28 cellular contexts compared by ENCODE assay signal in genomic region chr4:39770005-39770404, GRCh38.
DNase-seq lines count a peak whose midpoint lies in the region; ATAC-seq, FAIRE-seq and TF ChIP-seq lines count a peak whose summit lies in the region.
"Had no signal": no experiment of that assay in that cellular context is flagged by ENCODE, and none has a peak within 500 bp of the region (broad histone marks: within the 10 kb centered on the region; RNA-seq: fewer than 3 reads in every experiment).

No MANE protein-coding gene starts in this region.

- CTCF ChIA-PET in activated naive CD4-positive, alpha-beta T cell treated with anti-CD3 and anti-CD28 coated beads, Interleukin-2, amount 10 ng/mL, durations not matched to agents 7 days and 5 days (lab: Charles Lee) = no interaction called here
- CTCF ChIA-PET in H1 (lab: Charles Lee; ENCODE audit: partially characterized antibody) = no interaction called here

- H3K14ac ChIP-seq in H9 (ENCODE audit: insufficient read depth, low read length) (no peak overlapping the region), H1 (ENCODE audit: insufficient read length) (no peak overlapping the region)

- no peak overlapping the region for H2AK5ac ChIP-seq in H9 (ENCODE audit: insufficient read length, low read length)
- no peak overlapping the region for H2AK5ac ChIP-seq in H1 (ENCODE audit: low read depth, low read length)

- H3K4me1 Mint-ChIP-seq in activated naive CD4-positive, alpha-beta T cell treated with anti-CD3 and anti-CD28 coated beads, Interleukin-2, amount 10 ng/mL, durations not matched to agents 7 days and 5 days = no peaks in the 10 kb centered on the region
- H3K4me1 Mint-ChIP-seq in H9 = no peaks in the 10 kb centered on the region
- peaks cover 2 to 3% of the 10 kb centered on the region in 2 donors for H3K4me1 Mint-ChIP-seq in stimulated activated naive B cell treated with anti-CD40 and anti-IgM and Interleukin-4, amounts not matched to agents 10 μg/mL and 1 μg/mL and 100 μg/mL, for 72 hours

- H3K4ac ChIP-seq in H9 (ENCODE audit: low read depth, low read length) (no peak overlapping the region), H1 (replicated peaks; ENCODE audit: insufficient read length, low read depth, low read length) (no peak overlapping the region)

- H3K4me3 ChIP-seq in H1 (ENCODE audit: extremely low read depth in 1 of 4, insufficient read depth in 2 of 4, low read depth in 3 of 4, low read length in 4 of 4) (no peak overlapping the region), dorsolateral prefrontal cortex (no peak overlapping the region)
- H3K4me3 ChIP-seq: PC-9, SJSA1 had no signal

- ATAC-seq in stimulated activated naive B cell treated with anti-CD40 and anti-IgM and Interleukin-4, amounts not matched to agents 10 μg/mL and 1 μg/mL and 100 μg/mL, for 72 hours (replicated peaks) = no peak
- ATAC-seq in GM18861 (IDR thresholded peaks at IDR 0.05; ENCODE audit: unreplicated experiment) = no peak
- ATAC-seq: CD8-positive, alpha-beta T cell; HCT116 had no signal

- peaks cover 32% of the 10 kb centered on the region for H3K36me3 Mint-ChIP-seq in activated naive CD4-positive, alpha-beta T cell treated with anti-CD3 and anti-CD28 coated beads, Interleukin-2, amount 10 ng/mL, durations not matched to agents 7 days and 5 days
- H3K36me3 Mint-ChIP-seq in H9 (ENCODE audit: insufficient read depth in 1 of 3, low read depth in 3 of 3) = peaks cover 18 to 68% (median 42%) of the 10 kb centered on the region in 3 experiments
- H3K36me3 Mint-ChIP-seq in stimulated activated naive B cell treated with anti-CD40 and anti-IgM and Interleukin-4, amounts not matched to agents 10 μg/mL and 1 μg/mL and 100 μg/mL, for 72 hours = peaks cover 31 to 54% of the 10 kb centered on the region in 2 donors

- H4K20me1 ChIP-seq in H9 (ENCODE audit: control insufficient read depth, insufficient read depth, insufficient read length) (peaks cover 3% of the 10 kb centered on the region), H1 (replicated peaks in 1 of 2; ENCODE audit: control insufficient read depth in 1 of 2, insufficient read depth in 2 of 2, low read length in 2 of 2) (no peaks in the 10 kb centered on the region)

- no peak overlapping the region for H4K91ac ChIP-seq in H9 (ENCODE audit: insufficient read length, low read depth, low read length)
- no peak overlapping the region for H4K91ac ChIP-seq in H1 (replicated peaks; ENCODE audit: insufficient read length, low read length)

- H3K27ac Mint-ChIP-seq in activated naive CD4-positive, alpha-beta T cell treated with anti-CD3 and anti-CD28 coated beads, Interleukin-2, amount 10 ng/mL, durations not matched to agents 7 days and 5 days = peak overlapping the region; percentile 33
- H3K27ac Mint-ChIP-seq in H9 = peak overlapping the region in 2 of 3 experiments; percentile 80 to 81; a peak in 1 of 7 replicates
- H3K27ac Mint-ChIP-seq in stimulated activated naive B cell treated with anti-CD40 and anti-IgM and Interleukin-4, amounts not matched to agents 10 μg/mL and 1 μg/mL and 100 μg/mL, for 72 hours = peak overlapping the region; percentile 67
- H3K27ac Mint-ChIP-seq: B cell; CD8-positive, alpha-beta T cell had no signal

- no peaks in the 10 kb centered on the region for H3K9me3 Mint-ChIP-seq in activated naive CD4-positive, alpha-beta T cell treated with anti-CD3 and anti-CD28 coated beads, Interleukin-2, amount 10 ng/mL, durations not matched to agents 7 days and 5 days
- H3K9me3 Mint-ChIP-seq in H9 = no peaks in the 10 kb centered on the region
- H3K9me3 Mint-ChIP-seq in stimulated activated naive B cell treated with anti-CD40 and anti-IgM and Interleukin-4, amounts not matched to agents 10 μg/mL and 1 μg/mL and 100 μg/mL, for 72 hours = no peaks in the 10 kb centered on the region
- H3K9me3 Mint-ChIP-seq: CD8-positive, alpha-beta T cell had no signal

- H2BK120ac ChIP-seq in H9 (ENCODE audit: low read depth, low read length, poor library complexity, severe bottlenecking) (no peak overlapping the region), H1 (replicated peaks; ENCODE audit: low read depth, low read length) (no peak overlapping the region)

- no peaks in the 10 kb centered on the region for H3K23me2 ChIP-seq in H9 (ENCODE audit: insufficient read length, low read depth, low read length, poor library complexity, severe bottlenecking)
- H3K23me2 ChIP-seq in H1 (ENCODE audit: low read depth, low read length) = no peaks in the 10 kb centered on the region; the same call in 1 of the 2 replicates

- no CpG with 5 or more reads among the region's 25 CpGs for WGBS in H9 (ENCODE audit: extremely low coverage, insufficient read length, low lambda C conversion rate)
- WGBS in H1 (ENCODE audit: extremely low coverage in 1 of 2, insufficient coverage in 1 of 2, insufficient read length in 1 of 2, insufficient replicate concordance in 2 of 2, low coverage in 1 of 2, low lambda C conversion rate in 2 of 2, missing lambda C conversion rate in 1 of 2), 2 experiments = 100% methylated on average over 25 of the region's 25 CpGs; no CpG with 5 or more reads in 1 of the 2 experiments

- H3K27me3 Mint-ChIP-seq in activated naive CD4-positive, alpha-beta T cell treated with anti-CD3 and anti-CD28 coated beads, Interleukin-2, amount 10 ng/mL, durations not matched to agents 7 days and 5 days = no peaks in the 10 kb centered on the region
- H3K27me3 Mint-ChIP-seq in H9 (ENCODE audit: low read depth) = no peaks in the 10 kb centered on the region
- H3K27me3 Mint-ChIP-seq in stimulated activated naive B cell treated with anti-CD40 and anti-IgM and Interleukin-4, amounts not matched to agents 10 μg/mL and 1 μg/mL and 100 μg/mL, for 72 hours = no peaks in the 10 kb centered on the region
- H3K27me3 Mint-ChIP-seq: B cell had no signal

- H3K36me3 ChIP-seq in H1 (ENCODE audit: control insufficient read depth in 2 of 4, insufficient read depth in 4 of 4, low read length in 3 of 4) = peaks cover 0 to 35% (median 6%) of the 10 kb centered on the region in 4 experiments; a peak in 3 of 8 replicates
- H3K36me3 ChIP-seq: SJSA1 had no signal

- no peak overlapping the region for H3K4me2 ChIP-seq in H9 (ENCODE audit: insufficient read depth, insufficient read length, low read length)
- H3K4me2 ChIP-seq in H1 (ENCODE audit: insufficient read depth in 1 of 2, low read depth in 2 of 2, low read length in 2 of 2) = no peak overlapping the region
- H3K4me2 ChIP-seq: KMS-11, PC-9 had no signal

- no peak for DNase-seq in activated naive CD4-positive, alpha-beta T cell treated with anti-CD3 and anti-CD28 coated beads, Interleukin-2, amount 10 ng/mL, durations not matched to agents 7 days and 5 days
- no peak for DNase-seq in activated naive CD4-positive, alpha-beta T cell treated with Interleukin-2 at 50 U/mL for 16 hours
- DNase-seq in H9 = no peak
- DNase-seq in H1 (ENCODE audit: low read depth in 1 of 2, low spot score in 2 of 2) = no peak
- no peak for DNase-seq in stimulated activated naive B cell treated with anti-CD40 and anti-IgM and Interleukin-4, amounts not matched to agents 10 μg/mL and 1 μg/mL and 100 μg/mL, for 72 hours
- DNase-seq in NOMO-1 (lab: John Stamatoyannopoulos, UW; ENCODE audit: unreplicated experiment in 2 of 2) = no peak
- DNase-seq in dorsolateral prefrontal cortex = no peak
- DNase-seq: CD8-positive, alpha-beta T cell; DMS 273 treated with DMSO at 0.1 percent for 48 hours; DMS79; GF-D8; IMR-90; MM.1S; NCI-H2029; NCI-H446 treated with DMSO at 0.1 percent for 48 hours; NCI-H526; NCI-H82; NK-92 treated with Interleukin-12 subunit alpha and Interleukin-12 subunit beta, amount 100 ng/mL, for 24 hours; PC-9; Right ventricle myocardium superior had no signal

- POLR2A ChIA-PET in H1 (lab: Charles Lee; ENCODE audit: partially characterized antibody) = interaction anchor here (0.6 kb wide), 1 partner anchor 13 kb away, joined by 3 read pairs; no protein-coding TSS in a partner anchor

- H2AFZ ChIP-seq in H9 (ENCODE audit: low read length) (no peak overlapping the region), H1 (ENCODE audit: low read length) (no peak overlapping the region)
- H2AFZ ChIP-seq: PC-9 had no signal

- H2BK5ac ChIP-seq in H9 (ENCODE audit: insufficient read length, low read length) = no peak overlapping the region
- H2BK5ac ChIP-seq in H1 (ENCODE audit: low read depth, low read length) = peak overlapping the region; percentile 6; the same call in 1 of the 2 replicates

- H3K9ac ChIP-seq in H9 (ENCODE audit: extremely low read depth, insufficient read length, low read length) (no peak overlapping the region), H1 (replicated peaks in 1 of 4; ENCODE audit: extremely low read depth in 1 of 4, low read depth in 3 of 4, low read length in 3 of 4) (no peak overlapping the region)
- H3K9ac ChIP-seq: KMS-11 had no signal

- no peak overlapping the region for H4K8ac ChIP-seq in H9 (replicated peaks; ENCODE audit: insufficient read length, low read depth, low read length)
- no peak overlapping the region for H4K8ac ChIP-seq in H1 (ENCODE audit: extremely low read depth, insufficient read depth, low read length)

- no peak overlapping the region for H4K5ac ChIP-seq in H9 (ENCODE audit: insufficient read length, low read depth, low read length)
- no peak overlapping the region for H4K5ac ChIP-seq in H1 (ENCODE audit: insufficient read length, low read depth, low read length)

- H3K18ac ChIP-seq in H9 (ENCODE audit: insufficient read length, low read depth, low read length) (no peak overlapping the region), H1 (ENCODE audit: extremely low read depth, low read length) (no peak overlapping the region)

- H2BK12ac ChIP-seq in H9 (ENCODE audit: insufficient read length, low read depth, low read length) (no peak overlapping the region), H1 (ENCODE audit: low read depth, low read length) (no peak overlapping the region)

- no peak for TF ChIP-seq CTCF in H9 (conservative IDR thresholded peaks at IDR 0.05)
- no peak for TF ChIP-seq CTCF in H1 (IDR thresholded peaks at IDR 0.05; ENCODE audit: control extremely low read depth in 1 of 3, insufficient read depth in 1 of 3, low read depth in 1 of 3, low read length in 3 of 3)
- no peak for TF ChIP-seq CTCF in dorsolateral prefrontal cortex (IDR thresholded peaks at IDR 0.05 in 54 of 56, conservative IDR thresholded peaks at IDR 0.05 in 2 of 56; ENCODE audit: low read depth in 1 of 56, partially characterized antibody in 56 of 56)

- FAIRE-seq in H1 (lab: Jason Lieb, UNC) = no peak
- FAIRE-seq: GM12892 had no signal

- H3K27ac ChIP-seq in H9 (ENCODE audit: insufficient read length, low read depth, low read length) (no peak overlapping the region), H1 (ENCODE audit: low read depth, low read length) (no peak overlapping the region), dorsolateral prefrontal cortex (no peak overlapping the region)
- H3K27ac ChIP-seq: 22Rv1, C4-2B, KMS-11, PC-9, SJSA1 had no signal

- TF ChIP-seq RAD21 in H1 (IDR thresholded peaks at IDR 0.05 in 1 of 2, conservative IDR thresholded peaks at IDR 0.05 in 1 of 2; ENCODE audit: low read depth in 2 of 2, low read length in 2 of 2) = no peak

- H3T11ph ChIP-seq in H9 (ENCODE audit: low read length) = no peak overlapping the region

- no peak overlapping the region for H3K56ac ChIP-seq in H9 (ENCODE audit: insufficient read length, low read depth, low read length)
- no peak overlapping the region for H3K56ac ChIP-seq in H1 (replicated peaks; ENCODE audit: insufficient read length, low read depth, low read length)

- H3K79me2 ChIP-seq in H9 (ENCODE audit: insufficient read depth, low read length) = no peaks in the 10 kb centered on the region
- no peaks in the 10 kb centered on the region; a peak in 1 of 4 replicates for H3K79me2 ChIP-seq in H1 (ENCODE audit: control insufficient read depth in 1 of 2, insufficient read depth in 2 of 2, low read length in 2 of 2)

- no peaks in the 10 kb centered on the region for H3K9me3 ChIP-seq in H9 (ENCODE audit: control insufficient read depth, low read depth, low read length)
- H3K9me3 ChIP-seq in H1 (ENCODE audit: insufficient read depth in 2 of 2, low read depth in 1 of 2, low read length in 1 of 2) = no peaks in the 10 kb centered on the region
- H3K9me3 ChIP-seq: SJSA1 had no signal

- intact Hi-C loops in dorsolateral prefrontal cortex (cut with DNase I) = no loop called here

- H3K4me1 ChIP-seq in H9 (ENCODE audit: insufficient read depth, low read length) (no peaks in the 10 kb centered on the region), H1 (replicated peaks in 1 of 4; ENCODE audit: control insufficient read depth in 3 of 4, insufficient read depth in 4 of 4, low read length in 3 of 4) (no peaks in the 10 kb centered on the region)
- H3K4me1 ChIP-seq: SJSA1 had no signal

- H3K27me3 ChIP-seq in H9 (ENCODE audit: insufficient read depth, low read length) (no peaks in the 10 kb centered on the region), H1 (replicated peaks in 1 of 4; ENCODE audit: control insufficient read depth in 3 of 4, extremely low read depth in 1 of 4, insufficient read depth in 3 of 4, low read length in 3 of 4) (no peaks in the 10 kb centered on the region), dorsolateral prefrontal cortex (no peaks in the 10 kb centered on the region)
- H3K27me3 ChIP-seq: SJSA1 had no signal

- no peak for TF ChIP-seq EP300 in H1 (IDR thresholded peaks at IDR 0.05; ENCODE audit: borderline replicate concordance in 1 of 2, low read depth in 2 of 2, low read length in 2 of 2)

- H3K79me1 ChIP-seq in H9 (ENCODE audit: insufficient read depth, low read depth, low read length, poor library complexity, severe bottlenecking) = peaks cover 2% of the 10 kb centered on the region
- no peaks in the 10 kb centered on the region; the same call in 1 of the 2 replicates for H3K79me1 ChIP-seq in H1 (ENCODE audit: low read depth, low read length)

- no peak overlapping the region for H2BK20ac ChIP-seq in H9 (ENCODE audit: low read depth, low read length, poor library complexity, severe bottlenecking)
- H2BK20ac ChIP-seq in H1 (ENCODE audit: low read length) = no peak overlapping the region

- H3K23ac ChIP-seq in H9 (ENCODE audit: insufficient read length, low read depth, low read length) (no peak overlapping the region), H1 (ENCODE audit: insufficient read length) (no peak overlapping the region)

- TF ChIP-seq POLR2A in H1 (IDR thresholded peaks at IDR 0.05; ENCODE audit: control extremely low read depth in 1 of 2, low read depth in 2 of 2, low read length in 2 of 2) = no peak

- no peak overlapping the region for H3K4me3 Mint-ChIP-seq in activated naive CD4-positive, alpha-beta T cell treated with anti-CD3 and anti-CD28 coated beads, Interleukin-2, amount 10 ng/mL, durations not matched to agents 7 days and 5 days
- H3K4me3 Mint-ChIP-seq in H9 = no peak overlapping the region
- no peak overlapping the region for H3K4me3 Mint-ChIP-seq in stimulated activated naive B cell treated with anti-CD40 and anti-IgM and Interleukin-4, amounts not matched to agents 10 μg/mL and 1 μg/mL and 100 μg/mL, for 72 hours
- H3K4me3 Mint-ChIP-seq: B cell; CD8-positive, alpha-beta T cell had no signal

- H2BK15ac ChIP-seq in H9 (ENCODE audit: low read depth, low read length) = no peak overlapping the region
- H2BK15ac ChIP-seq in H1 (ENCODE audit: low read length) = no peak overlapping the region
